In the genomic region with DNA sequence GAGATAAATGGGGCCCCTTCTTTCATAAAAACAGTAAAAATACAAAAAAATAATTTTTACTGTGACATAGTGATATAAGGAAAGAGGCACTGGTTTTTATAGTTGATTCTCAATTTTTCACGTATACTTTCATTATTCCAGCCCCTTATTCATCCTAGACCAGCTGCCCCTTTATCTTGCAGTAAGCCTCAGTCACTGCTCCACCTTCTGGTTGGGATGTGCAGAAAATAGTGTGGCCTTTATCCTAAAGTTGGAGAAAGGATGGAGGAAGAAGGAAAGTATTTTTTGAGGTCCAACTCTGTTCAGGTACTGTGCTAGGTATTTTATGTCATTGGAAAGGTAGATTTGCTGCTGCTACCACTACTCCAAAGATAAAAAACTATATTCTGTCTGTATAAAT, we compare ENCODE assay signal across 8 cellular contexts.
A peak's percentile ranks its signal among the peaks of the same experiment; 100 is the strongest.
DNase-seq lines count a peak whose midpoint lies in the region; ATAC-seq and TF ChIP-seq lines count a peak whose summit lies in the region.

No MANE protein-coding gene starts in this region.

- H3K4me1 ChIP-seq in GM23338 (ENCODE audit: insufficient read depth) (no peaks in the 10 kb centered on the region), heart left ventricle (peaks cover 0 to 5% (median 0%) of the 10 kb centered on the region in 12 donors), spleen (no peaks in the 10 kb centered on the region)

- in situ Hi-C loops in ACHN (cut with HindIII; ENCODE audit: low pct_ligation_motif_present, low pct_unique_long_range_greater_than_20kb, low sequenced_read_pairs): loop anchor here (25.0 kb wide), 1 partner anchor 201 kb away; no protein-coding TSS in a partner anchor

- H3K27ac ChIP-seq in GM23338 (ENCODE audit: low read depth) (no peak overlapping the region; the same call in 1 of the 2 replicates), heart left ventricle (peak overlapping the region in 1 of 12 donors; percentile 40), spleen (no peak overlapping the region)

- peaks cover 7% of the 10 kb centered on the region; the same call in 2 of the 3 replicates for H3K4me1 Mint-ChIP-seq in GM23338

- H3K79me2 ChIP-seq in GM23338 (replicated peaks; ENCODE audit: insufficient read depth): no peaks in the 10 kb centered on the region

- H4K20me1 ChIP-seq in GM23338 (replicated peaks; ENCODE audit: insufficient read depth): no peaks in the 10 kb centered on the region

- no peak overlapping the region for H3K4me2 ChIP-seq in GM23338

- no peaks in the 10 kb centered on the region for H3F3A ChIP-seq in GM23338 (replicated peaks; ENCODE audit: low read depth)

- H3K36me3 ChIP-seq in GM23338 (ENCODE audit: insufficient read depth): peaks cover 7% of the 10 kb centered on the region; the same call in 1 of the 2 replicates
- H3K36me3 ChIP-seq in heart left ventricle: peaks cover 0 to 88% (median 70%) of the 10 kb centered on the region in 9 donors
- peaks cover 0 to 96% (median 27%) of the 10 kb centered on the region in 6 donors for H3K36me3 ChIP-seq in spleen

- H3K27me3 Mint-ChIP-seq in GM23338 (ENCODE audit: insufficient read depth, low read depth, poor library complexity): peaks cover 5% of the 10 kb centered on the region

- H3K4me3 ChIP-seq in GM23338 (no peak overlapping the region), heart left ventricle (no peak overlapping the region), spleen (no peak overlapping the region)

- WGBS in heart left ventricle, 4 donors: 20 to 33% (median 27%) methylated on average over 1 of the region's 1 CpG
- WGBS in spleen, 5 donors: 34 to 54% (median 49%) methylated on average over 1 of the region's 1 CpG

- ATAC-seq in GM23338: peak; percentile 90
- peak in 3 of 4 donors; percentile 48 to 71 (median 60) for ATAC-seq in heart left ventricle
- no peak for ATAC-seq in HG03378 (IDR thresholded peaks at IDR 0.05; ENCODE audit: unreplicated experiment)

- TF ChIP-seq POLR2A in heart left ventricle (IDR thresholded peaks at IDR 0.05) (no peak), spleen (IDR thresholded peaks at IDR 0.05) (no peak)

- H3K9me2 ChIP-seq in GM23338 (ENCODE audit: insufficient read depth): peaks cover 2% of the 10 kb centered on the region; the same call in 1 of the 2 replicates

- H3K9me3 ChIP-seq in heart left ventricle (no peaks in the 10 kb centered on the region), spleen (no peaks in the 10 kb centered on the region)

- H3K27ac Mint-ChIP-seq in GM23338: no peak overlapping the region

- DNase-seq in ACHN: peak; percentile 67
- DNase-seq in GM23338 (ENCODE audit: low spot score): peak; percentile 69
- DNase-seq in SW480 (ENCODE audit: low spot score): peak; percentile 36
- DNase-seq in heart left ventricle: peak in 2 of 5 donors; percentile 22 to 28
- DNase-seq in spleen: no peak
- DNase-seq in COLO668 (lab: John Stamatoyannopoulos, UW; ENCODE audit: unreplicated experiment): no peak
- DNase-seq in ureter (ENCODE audit: low spot score): no peak

- no peak overlapping the region for H2AFZ ChIP-seq in GM23338

- intact Hi-C loops in heart left ventricle (cut with DNase I): loop anchor here (2.0 to 10.0 kb wide), 11 partner anchors 114 to 216 kb away; partner anchors contain the start of gene ANO6 (in 3 of the 10)
- intact Hi-C loops in spleen (cut with DNase I; ENCODE audit: low total_unique reads): loop anchor here (5.0 kb wide), 1 partner anchor 216 kb away; no protein-coding TSS in a partner anchor

- peaks cover 59% of the 10 kb centered on the region for H3K36me3 Mint-ChIP-seq in GM23338 (ENCODE audit: low read depth)

- TF ChIP-seq CTCF in GM23338 (conservative IDR thresholded peaks at IDR 0.05; ENCODE audit: low read depth in 2 of 2) (peak; percentile 77 to 81), heart left ventricle (IDR thresholded peaks at IDR 0.05) (peak; percentile 37 to 76 (median 60)), spleen (IDR thresholded peaks at IDR 0.05 in 8 of 11, conservative IDR thresholded peaks at IDR 0.05 in 3 of 11) (peak in 9 of 11 experiments; percentile 15 to 59 (median 38))

- no peak overlapping the region for H3K4me3 Mint-ChIP-seq in GM23338

- H3K9me3 Mint-ChIP-seq in GM23338: peaks cover 18% of the 10 kb centered on the region; the same call in 2 of the 3 replicates

- H3K27me3 ChIP-seq in GM23338 (ENCODE audit: insufficient read depth) (no peaks in the 10 kb centered on the region), heart left ventricle (no peaks in the 10 kb centered on the region), spleen (replicated peaks in 1 of 7) (no peaks in the 10 kb centered on the region)

TF ChIP-seq in GM23338, 12 proteins besides CTCF, POLR2A, EP300 and RAD21 (continues in another document):
- TF ChIP-seq ZNF114 (CRISPR knock-in tag; IDR thresholded peaks at IDR 0.05) (no peak), CREB1 (CRISPR knock-in tag; IDR thresholded peaks at IDR 0.05; ENCODE audit: low read depth) (no peak), REST (IDR thresholded peaks at IDR 0.05; ENCODE audit: unreplicated experiment) (no peak), ETS1 (IDR thresholded peaks at IDR 0.05) (no peak), STAT1 (IDR thresholded peaks at IDR 0.05; ENCODE audit: unreplicated experiment) (no peak), ZNF331 (CRISPR knock-in tag; IDR thresholded peaks at IDR 0.05; ENCODE audit: low read depth) (no peak), JUNB (IDR thresholded peaks at IDR 0.05; ENCODE audit: unreplicated experiment) (no peak)

Comparison
In these comparisons a context has a peak if more than half of its experiments do, and no peak if none do; other contexts are left out.
1. DNase-seq: peak in ACHN (single experiment), GM23338 (single experiment) and SW480 (single experiment); none in spleen (single experiment), COLO668 (single experiment) and ureter (single experiment).
2. Peak in every context shown above with its lines, with median percentiles within 50 percentile points of each other: CTCF ChIP-seq.